In the genomic region with DNA sequence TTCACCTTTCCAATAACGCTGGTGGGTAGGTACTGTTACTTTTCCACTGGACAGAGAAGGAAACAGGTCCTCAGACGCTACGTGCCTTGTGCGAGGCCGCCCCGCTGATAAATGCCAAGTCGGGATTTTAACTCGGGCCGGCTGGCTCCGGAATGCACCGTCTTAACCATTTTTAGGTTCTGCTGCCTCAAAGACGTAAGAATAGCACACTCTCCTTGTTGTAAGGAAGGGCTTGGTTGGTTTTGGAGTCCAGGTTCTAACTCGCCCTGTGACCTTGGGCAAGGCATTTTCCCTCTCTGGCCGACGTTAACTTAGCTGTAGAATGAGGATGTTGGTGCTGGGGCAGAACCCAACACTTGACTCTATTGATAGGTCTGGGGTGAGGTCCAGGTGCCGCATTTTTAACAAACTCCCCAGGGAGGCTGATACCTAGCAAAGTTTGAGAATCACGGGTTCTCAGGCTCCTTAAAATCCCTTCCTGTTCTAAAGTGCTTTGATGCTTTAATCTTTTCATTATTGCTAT, we compare ENCODE assay signal across 8 cellular contexts. TPM values are rescaled to one million over a fixed set of nuclear protein-coding genes. Genes with fewer than 3 reads are reported as not detected.
DNase-seq lines count a peak whose midpoint lies in the region; ATAC-seq and TF ChIP-seq lines count a peak whose summit lies in the region.

No MANE protein-coding gene starts in this region.

- no CpG with 5 or more reads among the region's 17 CpGs for WGBS in iPS DF 6.9 (ENCODE audit: insufficient coverage, insufficient read length)

- H3K36me3 Mint-ChIP-seq in activated naive CD4-positive, alpha-beta T cell treated with anti-CD3 and anti-CD28 coated beads, Interleukin-2, amount 50 U/mL, for 72 hours, result peaks cover 10 to 13% of the 10 kb centered on the region in 2 donors

- H3K9me3 Mint-ChIP-seq in activated naive CD4-positive, alpha-beta T cell treated with anti-CD3 and anti-CD28 coated beads, Interleukin-2, amount 50 U/mL, for 72 hours, result no peaks in the 10 kb centered on the region

- DNase-seq in activated naive CD4-positive, alpha-beta T cell treated with anti-CD3 and anti-CD28 coated beads, Interleukin-2, amount 50 U/mL, for 72 hours (ENCODE audit: low spot score in 2 of 2), result no peak
- no peak for DNase-seq in iPS DF 6.9 (ENCODE audit: low read depth, low spot score)
- no peak for DNase-seq in NCI-H446 treated with DMSO at 0.1 percent for 48 hours (lab: John Stamatoyannopoulos, UW)
- no peak for DNase-seq in Ammon's horn (ENCODE audit: low spot score)

- H3K27ac ChIP-seq in C4-2B (peak overlapping the region; percentile 82), HUES48 (ENCODE audit: low read depth, low read length) (no peak overlapping the region), iPS DF 6.9 (ENCODE audit: low read length) (no peak overlapping the region)

- H3K4me3 ChIP-seq in HUES48 (ENCODE audit: low read depth, low read length) (peak overlapping the region; percentile 93), iPS DF 6.9 (ENCODE audit: low read length) (peak overlapping the region; percentile 63; the same call in 1 of the 2 replicates), skeletal muscle satellite cell (ENCODE audit: low read length) (peak overlapping the region; percentile 81)

- H3K27ac Mint-ChIP-seq in activated naive CD4-positive, alpha-beta T cell treated with anti-CD3 and anti-CD28 coated beads, Interleukin-2, amount 50 U/mL, for 72 hours, result peak overlapping the region; percentile 96 to 98

- H3K4me1 ChIP-seq in HUES48 (ENCODE audit: control insufficient read depth, insufficient read depth, low read length), result peaks cover 11% of the 10 kb centered on the region
- 0 out of 2 replicates have a peak, but pooled peaks cover 2% of the 10 kb centered on the region for H3K4me1 ChIP-seq in iPS DF 6.9 (ENCODE audit: control insufficient read depth, insufficient read depth, low read length)
- peaks cover 42% of the 10 kb centered on the region for H3K4me1 ChIP-seq in skeletal muscle satellite cell (ENCODE audit: control insufficient read depth, insufficient read depth, low read length)

- H3K4me2 ChIP-seq in skeletal muscle satellite cell (ENCODE audit: low read length), result peak overlapping the region; percentile 98

- H3K36me3 ChIP-seq in HUES48 (ENCODE audit: control insufficient read depth, insufficient read depth, low read length), result no peaks in the 10 kb centered on the region
- H3K36me3 ChIP-seq in iPS DF 6.9 (ENCODE audit: control insufficient read depth, insufficient read depth, low read length), result no peaks in the 10 kb centered on the region
- H3K36me3 ChIP-seq in skeletal muscle satellite cell (ENCODE audit: insufficient read depth, low read length), result peaks cover 12% of the 10 kb centered on the region

- H3K27me3 ChIP-seq in HUES48 (ENCODE audit: control insufficient read depth, insufficient read depth, low read length), result peaks cover 9% of the 10 kb centered on the region
- H3K27me3 ChIP-seq in iPS DF 6.9 (ENCODE audit: control insufficient read depth, insufficient read depth, low read length), result peaks cover 2% of the 10 kb centered on the region; the same call in 1 of the 2 replicates
- H3K27me3 ChIP-seq in skeletal muscle satellite cell (ENCODE audit: control insufficient read depth, insufficient read depth, low read length), result no peaks in the 10 kb centered on the region

- TF ChIP-seq CTCF in C4-2B (conservative IDR thresholded peaks at IDR 0.05), result no peak

- no peak for ATAC-seq in activated naive CD4-positive, alpha-beta T cell treated with anti-CD3 and anti-CD28 coated beads, Interleukin-2, amount 50 U/mL, for 72 hours
- ATAC-seq in GM18868 (IDR thresholded peaks at IDR 0.05; ENCODE audit: unreplicated experiment), result no peak

- H3K9ac ChIP-seq in HUES48 (ENCODE audit: low read depth, low read length) (no peak overlapping the region; the same call in 1 of the 2 replicates), skeletal muscle satellite cell (ENCODE audit: low read depth, low read length) (peak overlapping the region; percentile 93)

- H3K9me3 ChIP-seq in HUES48 (ENCODE audit: control insufficient read depth, insufficient read depth, low read length) (no peaks in the 10 kb centered on the region), iPS DF 6.9 (ENCODE audit: control insufficient read depth, insufficient read depth, low read length) (no peaks in the 10 kb centered on the region), skeletal muscle satellite cell (replicated peaks; ENCODE audit: low read length) (no peaks in the 10 kb centered on the region)

RNA-seq across cellular contexts. Expression of a gene that starts 0.8 kb away (rescaled TPM):
- 10 to 100 TPM; 64.7 to 65.2 TPM for total RNA-seq in activated naive CD4-positive, alpha-beta T cell treated with anti-CD3 and anti-CD28 coated beads, Interleukin-2, amount 50 U/mL, for 72 hours
- total RNA-seq in skeletal muscle satellite cell (2012; rRNA removed), result 31.7 and 58.1 TPM in 2 replicates

RNA-seq across cellular contexts. Expression of a gene that starts 3.9 kb away (rescaled TPM):
- total RNA-seq in activated naive CD4-positive, alpha-beta T cell treated with anti-CD3 and anti-CD28 coated beads, Interleukin-2, amount 50 U/mL, for 72 hours, result 10 to 100 TPM; 64.3 to 70.1 TPM
- total RNA-seq in skeletal muscle satellite cell (2012; rRNA removed), result 26.1 and 35.6 TPM in 2 replicates

RNA-seq across cellular contexts. Expression of a gene that starts 48.3 kb away (rescaled TPM):
- total RNA-seq in activated naive CD4-positive, alpha-beta T cell treated with anti-CD3 and anti-CD28 coated beads, Interleukin-2, amount 50 U/mL, for 72 hours, result 10 to 100 TPM in 1 of 2 donors, 1 to 10 TPM in 1; 6.4 to 12.7 TPM
- total RNA-seq in skeletal muscle satellite cell (2012; rRNA removed), result 7.4 and 7.6 TPM in 2 replicates
